Comparison of ENCODE assay signal across 8 cellular contexts in genomic region chr20:1423625-1424106, GRCh38. TPM values are rescaled to one million over a fixed set of nuclear protein-coding genes. Genes with fewer than 3 reads are reported as not detected.
DNase-seq lines count a peak whose midpoint lies in the region; ATAC-seq and TF ChIP-seq lines count a peak whose summit lies in the region.

No MANE protein-coding gene starts in this region.

- no peaks in the 10 kb centered on the region for H3K79me2 ChIP-seq in OCI-LY7 (ENCODE audit: insufficient read depth, low read depth, low read length)

- DNase-seq in A673 (ENCODE audit: low spot score), result peak; percentile 93
- peak; percentile 13 for DNase-seq in G401 (ENCODE audit: low spot score)
- peak; percentile 34 for DNase-seq in OCI-LY7 (ENCODE audit: low spot score)
- DNase-seq in fibroblast of pulmonary artery (ENCODE audit: low read depth), result peak; percentile 79
- DNase-seq in upper lobe of right lung, result no peak
- DNase-seq in NCI-H187 treated with DMSO at 0.1 percent for 48 hours (lab: John Stamatoyannopoulos, UW), result no peak
- DNase-seq in T-helper 2 cell treated with Interferon-gamma antibody and Interleukin-4, amounts not matched to agents 5 μg/mL and 100 μg/mL, for 36 hours (ENCODE audit: low spot score), result no peak

- ATAC-seq in upper lobe of right lung (peak; percentile 66), GM19397 (IDR thresholded peaks at IDR 0.05; ENCODE audit: unreplicated experiment) (no peak)

- intact Hi-C loops in A673 (cut with micrococcal nuclease; ENCODE audit: unreplicated experiment) (loop anchor here (5.0 kb wide), 1 partner anchor 79 kb away; no protein-coding TSS in a partner anchor), OCI-LY7 (cut with micrococcal nuclease; ENCODE audit: unreplicated experiment) (no loop called here), upper lobe of right lung (cut with DNase I) (no loop called here)

- no peak overlapping the region for H2AFZ ChIP-seq in OCI-LY7 (ENCODE audit: low read length)

- H3K4me1 ChIP-seq in A673 (ENCODE audit: insufficient read depth, low read length, poor library complexity, severe bottlenecking) (peaks cover 26% of the 10 kb centered on the region), OCI-LY7 (ENCODE audit: insufficient read depth, low read length, poor library complexity, severe bottlenecking) (no peaks in the 10 kb centered on the region), upper lobe of right lung (no peaks in the 10 kb centered on the region)

- H3K4me1 Mint-ChIP-seq in T-helper 2 cell treated with Interferon-gamma antibody and Interleukin-4, amounts not matched to agents 5 μg/mL and 100 μg/mL, for 36 hours (ENCODE audit: low read depth), result peaks cover 24% of the 10 kb centered on the region

- no peak overlapping the region for H3K4me3 Mint-ChIP-seq in T-helper 2 cell treated with Interferon-gamma antibody and Interleukin-4, amounts not matched to agents 5 μg/mL and 100 μg/mL, for 36 hours

- peaks cover 7% of the 10 kb centered on the region for H3K27me3 Mint-ChIP-seq in T-helper 2 cell treated with Interferon-gamma antibody and Interleukin-4, amounts not matched to agents 5 μg/mL and 100 μg/mL, for 36 hours (ENCODE audit: low read depth)

- no peak overlapping the region for H3K27ac Mint-ChIP-seq in T-helper 2 cell treated with Interferon-gamma antibody and Interleukin-4, amounts not matched to agents 5 μg/mL and 100 μg/mL, for 36 hours

- in situ Hi-C loops in G401 (cut with HindIII; ENCODE audit: low sequenced_read_pairs), result no loop called here

- peaks cover 22% of the 10 kb centered on the region for H3K9me3 Mint-ChIP-seq in T-helper 2 cell treated with Interferon-gamma antibody and Interleukin-4, amounts not matched to agents 5 μg/mL and 100 μg/mL, for 36 hours

- peak; percentile 64 for TF ChIP-seq CTCF in A673 (conservative IDR thresholded peaks at IDR 0.05; ENCODE audit: low read depth, low read length)
- TF ChIP-seq CTCF in OCI-LY7 (conservative IDR thresholded peaks at IDR 0.05; ENCODE audit: low read length), result peak; percentile 34; the same call in 1 of the 2 replicates
- TF ChIP-seq CTCF in fibroblast of pulmonary artery (IDR thresholded peaks at IDR 0.05; ENCODE audit: low read length, missing control alignments), result no peak
- TF ChIP-seq CTCF in upper lobe of right lung (IDR thresholded peaks at IDR 0.05), result no peak

- POLR2A ChIA-PET in A673 (lab: Charles Lee; ENCODE audit: low non-redundant PET), result no interaction called here
- POLR2A ChIA-PET in OCI-LY7 (lab: Charles Lee), result no interaction called here

- H3K4me2 ChIP-seq in OCI-LY7 (ENCODE audit: low read length), result no peak overlapping the region

- CTCF ChIA-PET in A673 (lab: Charles Lee) (interaction anchor here (0.6 to 1.3 kb wide), 4 partner anchors 13 to 80 kb away, joined by 3 to 8 read pairs (median 4); no protein-coding TSS in a partner anchor), OCI-LY7 (lab: Charles Lee; ENCODE audit: unreplicated experiment) (no interaction called here)

- no peaks in the 10 kb centered on the region for H4K20me1 ChIP-seq in OCI-LY7 (ENCODE audit: insufficient read depth, low read length)

- H3K27ac ChIP-seq in A673 (ENCODE audit: low read depth, low read length, poor library complexity, severe bottlenecking), result no peak overlapping the region
- no peak overlapping the region for H3K27ac ChIP-seq in OCI-LY7 (ENCODE audit: low read depth, low read length, poor library complexity, severe bottlenecking)
- no peak overlapping the region for H3K27ac ChIP-seq in upper lobe of right lung

- H3K9me3 ChIP-seq in A673 (ENCODE audit: low read depth, low read length, poor library complexity, severe bottlenecking) (no peaks in the 10 kb centered on the region), OCI-LY7 (ENCODE audit: low read length) (peaks cover 12% of the 10 kb centered on the region), upper lobe of right lung (no peaks in the 10 kb centered on the region)

- H3K4me3 ChIP-seq in A673 (ENCODE audit: low read depth, low read length, poor library complexity, severe bottlenecking) (no peak overlapping the region), OCI-LY7 (ENCODE audit: low read depth, low read length, poor library complexity, severe bottlenecking) (no peak overlapping the region), fibroblast of pulmonary artery (replicated peaks; ENCODE audit: low read depth, low read length) (no peak overlapping the region), upper lobe of right lung (no peak overlapping the region)

- H3K9me2 ChIP-seq in OCI-LY7 (ENCODE audit: insufficient read depth, low read length), result no peaks in the 10 kb centered on the region

- H3K36me3 ChIP-seq in A673 (ENCODE audit: insufficient read depth, low read length, poor library complexity, severe bottlenecking) (no peaks in the 10 kb centered on the region), OCI-LY7 (ENCODE audit: insufficient read depth, low read length) (no peaks in the 10 kb centered on the region), upper lobe of right lung (no peaks in the 10 kb centered on the region)

- no peaks in the 10 kb centered on the region for H3K27me3 ChIP-seq in A673 (replicated peaks; ENCODE audit: insufficient read depth, low read depth, low read length, poor library complexity)
- no peaks in the 10 kb centered on the region for H3K27me3 ChIP-seq in upper lobe of right lung

- BruUV-seq in A673 (replicated peaks; lab: Mats Ljungman, UMichigan), result no TSS peak
- no TSS peak for BruUV-seq in OCI-LY7 (replicated peaks; lab: Mats Ljungman, UMichigan)

- H3K36me3 Mint-ChIP-seq in T-helper 2 cell treated with Interferon-gamma antibody and Interleukin-4, amounts not matched to agents 5 μg/mL and 100 μg/mL, for 36 hours (ENCODE audit: low read depth), result no peaks in the 10 kb centered on the region

RNA-seq across cellular contexts. Expression of gene FKBP1A, which starts 30.8 kb away (rescaled TPM):
- total RNA-seq in A673 (2021), result 264 and 270 TPM in 2 replicates
- total RNA-seq in G401 (2014; rRNA removed; shearing (Covaris generic)), result 158 and 170 TPM in 2 replicates
- 83.2 and 99.0 TPM in 2 replicates for total RNA-seq in OCI-LY7 (2014; rRNA removed; shearing (Covaris generic))
- total RNA-seq in OCI-LY7 (2022), result 218 and 230 TPM in 2 replicates
- total RNA-seq in upper lobe of right lung, result 266 TPM

RNA-seq across cellular contexts. Expression of gene NSFL1C, which starts 43.0 kb away (rescaled TPM):
- total RNA-seq in A673 (2021) (148 and 158 TPM in 2 replicates), OCI-LY7 (2022) (77.1 and 80.0 TPM in 2 replicates), upper lobe of right lung (73.4 TPM)
- 89.2 and 123 TPM in 2 replicates for total RNA-seq in G401 (2014; rRNA removed; shearing (Covaris generic))
- 40.2 and 49.6 TPM in 2 replicates for total RNA-seq in OCI-LY7 (2014; rRNA removed; shearing (Covaris generic))

Comparison
In these comparisons a context has a peak if more than half of its experiments do, and no peak if none do; other contexts are left out.
1. DNase-seq: peak in A673 (single experiment), G401 (single experiment), OCI-LY7 (single experiment) and fibroblast of pulmonary artery (single experiment); none in upper lobe of right lung (single experiment), NCI-H187 treated with DMSO at 0.1 percent for 48 hours (single experiment) and T-helper 2 cell treated with Interferon-gamma antibody and Interleukin-4, amounts not matched to agents 5 μg/mL and 100 μg/mL, for 36 hours (single experiment).
2. CTCF ChIP-seq: peak in A673 (single experiment) and OCI-LY7 (single experiment); none in fibroblast of pulmonary artery (single experiment) and upper lobe of right lung (single experiment).